In the genomic region with DNA sequence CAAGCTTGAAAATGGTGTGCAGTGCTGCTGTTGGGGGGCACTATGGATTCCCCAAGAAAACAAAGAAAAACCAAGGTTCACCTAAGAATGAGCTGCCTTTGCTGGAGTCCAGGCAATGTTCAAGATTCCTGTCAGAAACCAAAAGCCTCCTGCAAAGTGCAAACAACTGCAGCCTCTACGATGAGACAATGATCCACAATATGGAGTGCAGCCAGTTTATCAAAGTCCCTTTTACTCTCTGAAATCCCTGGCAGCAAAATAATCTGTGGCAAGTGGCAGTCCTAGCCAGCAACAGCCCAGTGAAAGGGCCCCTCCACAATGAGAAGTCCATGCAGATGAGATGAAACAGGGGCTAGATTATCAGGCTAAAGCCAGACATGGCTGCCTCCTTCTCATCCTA, we compare ENCODE assay signal across 2 cellular contexts.
DNase-seq lines count a peak whose midpoint lies in the region; ATAC-seq and FAIRE-seq lines count a peak whose summit lies in the region.
"Not testable (repeated sequence)": the region's sequence is repeated elsewhere in the genome, so short reads cannot be mapped to it uniquely, and the experiment has no call there.

No MANE protein-coding gene starts in this region.

- not testable (repeated sequence) for H3K4me3 ChIP-seq in small intestine (ENCODE audit: low read depth in 1 of 2, low read length in 2 of 2)

- not testable (repeated sequence) for H3K27ac ChIP-seq in small intestine (ENCODE audit: low read depth in 1 of 2, low read length in 1 of 2)

- FAIRE-seq in small intestine (lab: Jason Lieb, UNC), result peak; percentile 5

- not testable (repeated sequence) for H3K9me3 ChIP-seq in small intestine (ENCODE audit: control insufficient read depth, low read depth)

- H3K4me1 ChIP-seq in small intestine (ENCODE audit: control insufficient read depth in 2 of 2, insufficient read depth in 1 of 2, low read depth in 1 of 2, low read length in 1 of 2), result not testable (repeated sequence)

- DNase-seq in left lobe of liver (ENCODE audit: low spot score); small intestine: not testable (repeated sequence)

- peak; percentile 83 for ATAC-seq in left lobe of liver

- WGBS in small intestine, 3 donors, result no CpG with 5 or more reads among the region's 1 CpG

- not testable (repeated sequence) for H3K36me3 ChIP-seq in small intestine (ENCODE audit: control insufficient read depth in 2 of 2, insufficient read depth in 2 of 2, low read length in 2 of 2)

- H3K27me3 ChIP-seq in small intestine (ENCODE audit: control insufficient read depth in 2 of 2, insufficient read depth in 2 of 2, low read length in 2 of 2), result not testable (repeated sequence)
